8 cellular contexts compared by ENCODE assay signal in genomic region chr16:53090591-53091507, GRCh38. TPM values are rescaled to one million over a fixed set of nuclear protein-coding genes. Genes with fewer than 3 reads are reported as not detected.
DNase-seq lines count a peak whose midpoint lies in the region; ATAC-seq and TF ChIP-seq lines count a peak whose summit lies in the region.

No MANE protein-coding gene starts in this region.

- peak overlapping the region; percentile 23 for H3K9ac ChIP-seq in Karpas-422 (ENCODE audit: low read length)

- H3K36me3 ChIP-seq in DOHH2 (ENCODE audit: control insufficient read depth, low read length) (no peaks in the 10 kb centered on the region), Karpas-422 (ENCODE audit: insufficient read depth, low read length) (no peaks in the 10 kb centered on the region)

- H3K9me2 ChIP-seq in DOHH2 (replicated peaks; ENCODE audit: control insufficient read depth, low read length) (no peaks in the 10 kb centered on the region), Karpas-422 (replicated peaks; ENCODE audit: insufficient read depth, low read length) (no peaks in the 10 kb centered on the region)

- peak overlapping the region; percentile 34 for H3K4me2 ChIP-seq in DOHH2 (ENCODE audit: low read length)
- peak overlapping the region; percentile 60 for H3K4me2 ChIP-seq in Karpas-422 (ENCODE audit: low read depth, low read length, poor library complexity, severe bottlenecking)

- no peaks in the 10 kb centered on the region for H3F3A ChIP-seq in DOHH2 (ENCODE audit: control insufficient read depth, insufficient read depth)

- H3K4me1 ChIP-seq in DOHH2 (ENCODE audit: control insufficient read depth, low read length), result peaks cover 35% of the 10 kb centered on the region
- peaks cover 53% of the 10 kb centered on the region for H3K4me1 ChIP-seq in Karpas-422 (ENCODE audit: low read length)

- H3K27me3 ChIP-seq in DOHH2 (ENCODE audit: control insufficient read depth, low read length) (no peaks in the 10 kb centered on the region), Karpas-422 (ENCODE audit: low read length) (no peaks in the 10 kb centered on the region)

- H3K9me3 ChIP-seq in DOHH2 (ENCODE audit: control insufficient read depth, insufficient read depth, low read length) (no peaks in the 10 kb centered on the region), Karpas-422 (ENCODE audit: low read length) (no peaks in the 10 kb centered on the region)

- no peak for TF ChIP-seq CTCF in DOHH2 (IDR thresholded peaks at IDR 0.05; ENCODE audit: low read depth, low read length, poor library complexity, severe bottlenecking)

- DNase-seq in Karpas-422 (no peak), amygdala (lab: John Stamatoyannopoulos, UW) (peak in 54 of 56 donors; percentile 50 to 92 (median 80)), left ventricle myocardium superior (peak; percentile 92), pulmonary artery endothelial cell (ENCODE audit: low read depth, low spot score) (peak; percentile 93), SHP77 (lab: John Stamatoyannopoulos, UW) (no peak)
- no peak for DNase-seq in activated naive CD4-positive, alpha-beta T cell treated with Interleukin-2 at 50 U/mL for 16 hours

- H2AFZ ChIP-seq in Karpas-422 (ENCODE audit: low read length), result no peak overlapping the region

- ATAC-seq in GM21367 (IDR thresholded peaks at IDR 0.05; ENCODE audit: unreplicated experiment), result peak; percentile 37
- ATAC-seq in left ventricle myocardium superior, result peak; percentile 90

- peaks cover 3% of the 10 kb centered on the region; the same call in 1 of the 2 replicates for H4K20me1 ChIP-seq in DOHH2 (ENCODE audit: control insufficient read depth, insufficient read depth, low read depth, low read length)
- H4K20me1 ChIP-seq in Karpas-422 (ENCODE audit: insufficient read depth, low read depth, low read length), result no peaks in the 10 kb centered on the region

- intact Hi-C loops in left ventricle myocardium superior (cut with micrococcal nuclease), result no loop called here

- H3K27ac ChIP-seq in DOHH2 (ENCODE audit: low read depth, low read length) (no peak overlapping the region), Karpas-422 (ENCODE audit: low read length) (peak overlapping the region; percentile 60)

- H3K4me3 ChIP-seq in DOHH2 (ENCODE audit: low read length), result no peak overlapping the region
- peak overlapping the region; percentile 13; the same call in 1 of the 2 replicates for H3K4me3 ChIP-seq in Karpas-422 (ENCODE audit: low read length)

- H3K79me2 ChIP-seq in DOHH2 (ENCODE audit: control insufficient read depth, low read length), result peaks cover 44% of the 10 kb centered on the region
- peaks cover 91% of the 10 kb centered on the region for H3K79me2 ChIP-seq in Karpas-422 (ENCODE audit: low read length)

RNA-seq across cellular contexts. Expression of gene CHD9, which starts 36.1 kb away (rescaled TPM):
- 75.9 and 111 TPM in 2 replicates for total RNA-seq in Karpas-422 (2014; rRNA removed; shearing (Covaris generic); ENCODE audit: low replicate concordance)
- total RNA-seq in left ventricle myocardium superior (36.4 TPM), pulmonary artery endothelial cell (31.5 and 45.4 TPM in 2 replicates)

RNA-seq across cellular contexts. Expression of gene CHD9NB, which starts 38.2 kb away (rescaled TPM):
- not detected in 2 replicates for total RNA-seq in Karpas-422 (2014; rRNA removed; shearing (Covaris generic); ENCODE audit: low replicate concordance)
- total RNA-seq in left ventricle myocardium superior (0.97 TPM), pulmonary artery endothelial cell (0.53 and 1.3 TPM in 2 replicates)

Comparison
In these comparisons a context has a peak if more than half of its experiments do, and no peak if none do; other contexts are left out.
1. DNase-seq: peak in amygdala (54 of 56), left ventricle myocardium superior (single experiment) and pulmonary artery endothelial cell (single experiment); none in Karpas-422 (single experiment), SHP77 (0 of 2) and activated naive CD4-positive, alpha-beta T cell treated with Interleukin-2 at 50 U/mL for 16 hours (single experiment).